10 cellular contexts compared by ENCODE assay signal in the genomic region with DNA sequence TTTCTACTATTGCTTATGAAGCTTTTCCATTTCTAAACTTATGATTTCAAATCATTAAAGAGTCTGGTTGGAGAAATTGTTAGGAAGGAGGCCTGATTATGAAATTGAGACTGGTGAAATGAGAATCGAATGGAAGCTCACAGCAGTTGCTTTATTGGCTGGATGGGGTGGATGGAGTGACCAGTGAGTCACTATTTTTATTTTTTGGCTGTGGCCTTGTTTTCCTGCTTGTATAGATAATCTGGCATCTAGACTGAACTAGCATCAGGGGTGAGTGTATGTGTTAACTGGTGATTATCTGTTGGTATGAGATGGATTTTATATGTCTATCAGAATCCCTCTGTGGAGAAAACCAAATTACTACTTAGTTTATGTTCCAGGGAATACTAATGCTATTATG. TPM values are rescaled to one million over a fixed set of nuclear protein-coding genes. Genes with fewer than 3 reads are reported as not detected.
DNase-seq lines count a peak whose midpoint lies in the region; ATAC-seq and TF ChIP-seq lines count a peak whose summit lies in the region.
"Had no signal": no experiment of that assay in that cellular context is flagged by ENCODE, and none has a peak within 500 bp of the region (broad histone marks: within the 10 kb centered on the region; RNA-seq: fewer than 3 reads in every experiment).

No MANE protein-coding gene starts in this region.

- no peak for TF ChIP-seq CTCF in heart right ventricle (IDR thresholded peaks at IDR 0.05)

- H3K4me3 ChIP-seq in heart right ventricle: no peak overlapping the region
- no peak overlapping the region for H3K4me3 ChIP-seq in skeletal muscle tissue (ENCODE audit: low read length in 3 of 3)

- WGBS in heart right ventricle, 2 donors: 16 to 17% methylated on average over 1 of the region's 1 CpG

- H3K27me3 ChIP-seq in heart right ventricle: no peaks in the 10 kb centered on the region
- no peaks in the 10 kb centered on the region for H3K27me3 ChIP-seq in skeletal muscle tissue (ENCODE audit: control insufficient read depth in 3 of 3, insufficient read depth in 3 of 3, low read length in 3 of 3)

- peak; percentile 10 for DNase-seq in EL
- DNase-seq in astrocyte of the hippocampus (ENCODE audit: low read depth, low spot score): peak; percentile 12
- no peak for DNase-seq in heart right ventricle
- DNase-seq in globus pallidus (ENCODE audit: low spot score): no peak
- DNase-seq in activated naive CD4-positive, alpha-beta T cell treated with Interleukin-2 at 50 U/mL for 16 hours: no peak
- DNase-seq in activated CD4-positive, alpha-beta T cell treated with anti-CD3 and anti-CD28 coated beads, Interleukin-2, amount 50 U/mL, for 48 hours: no peak
- DNase-seq: foreskin melanocyte had no signal

- H3K9me3 ChIP-seq in heart right ventricle (no peaks in the 10 kb centered on the region), skeletal muscle tissue (ENCODE audit: control insufficient read depth in 3 of 3, low read length in 3 of 3) (no peaks in the 10 kb centered on the region)

- intact Hi-C loops in heart right ventricle (cut with DNase I): no loop called here

- peaks cover 0 to 37% (median 0%) of the 10 kb centered on the region in 9 donors for H3K36me3 ChIP-seq in heart right ventricle
- peaks cover 0 to 3% (median 0%) of the 10 kb centered on the region in 3 donors for H3K36me3 ChIP-seq in skeletal muscle tissue (ENCODE audit: control insufficient read depth in 3 of 3, insufficient read depth in 3 of 3, low read length in 3 of 3)

- H3K27ac ChIP-seq in heart right ventricle (peak overlapping the region in 9 of 10 donors; percentile 0 to 73 (median 60)), skeletal muscle tissue (ENCODE audit: low read depth, low read length) (peak overlapping the region; percentile 73)
- H3K27ac ChIP-seq: VCaP had no signal

- peaks cover 9 to 29% (median 21%) of the 10 kb centered on the region in 9 donors for H3K4me1 ChIP-seq in heart right ventricle
- H3K4me1 ChIP-seq in skeletal muscle tissue (ENCODE audit: control insufficient read depth in 3 of 3, insufficient read depth in 3 of 3, low read length in 3 of 3): peaks cover 11 to 17% (median 14%) of the 10 kb centered on the region in 3 donors

- H3K9ac ChIP-seq in skeletal muscle tissue (ENCODE audit: low read depth in 1 of 3, low read length in 3 of 3): peak overlapping the region in 2 of 3 donors; percentile 13 to 45

- peak in 6 of 8 donors; percentile 49 to 83 (median 80) for ATAC-seq in heart right ventricle
- ATAC-seq in GM21390 (IDR thresholded peaks at IDR 0.05; ENCODE audit: unreplicated experiment): no peak

RNA-seq across cellular contexts. Expression of a gene that starts 36.2 kb away (rescaled TPM):
- 10 to 100 TPM; 12.2 to 18.3 (median 14.7) TPM for total RNA-seq in heart right ventricle
- polyA plus RNA-seq in heart right ventricle: 1 to 10 TPM; 5.0 to 7.8 TPM
- total RNA-seq in skeletal muscle tissue: 14.1 TPM

Comparison
In these comparisons a context has a peak if more than half of its experiments do, and no peak if none do; other contexts are left out.
1. DNase-seq: peak in EL (single experiment) and astrocyte of the hippocampus (single experiment); none in heart right ventricle (0 of 2), globus pallidus (single experiment), activated naive CD4-positive, alpha-beta T cell treated with Interleukin-2 at 50 U/mL for 16 hours (single experiment) and activated CD4-positive, alpha-beta T cell treated with anti-CD3 and anti-CD28 coated beads, Interleukin-2, amount 50 U/mL, for 48 hours (0 of 2).